15 cellular contexts compared by ENCODE assay signal in genomic region chr2:73262108-73262651, GRCh38. TPM values are rescaled to one million over a fixed set of nuclear protein-coding genes. Genes with fewer than 3 reads are reported as not detected.
DNase-seq lines count a peak whose midpoint lies in the region; ATAC-seq and TF ChIP-seq lines count a peak whose summit lies in the region.
"Had no signal": no experiment of that assay in that cellular context is flagged by ENCODE, and none has a peak within 500 bp of the region (broad histone marks: within the 10 kb centered on the region; RNA-seq: fewer than 3 reads in every experiment).

No MANE protein-coding gene starts in this region.

- ATAC-seq in activated CD8-positive, alpha-beta T cell treated with anti-CD3 and anti-CD28 coated beads for 36 hours, result no peak
- no peak for ATAC-seq in activated CD8-positive, alpha-beta T cell treated with anti-CD3 and anti-CD28 coated beads, Interleukin-2, amount 10 ng/mL, durations not matched to agents 7 days and 5 days
- no peak for ATAC-seq in GM21423 (IDR thresholded peaks at IDR 0.05; ENCODE audit: unreplicated experiment)
- ATAC-seq: CD8-positive, alpha-beta T cell had no signal

- no peaks in the 10 kb centered on the region for H3K9me3 Mint-ChIP-seq in activated CD8-positive, alpha-beta T cell treated with anti-CD3 and anti-CD28 coated beads for 36 hours
- H3K9me3 Mint-ChIP-seq in activated CD8-positive, alpha-beta T cell treated with anti-CD3 and anti-CD28 coated beads, Interleukin-2, amount 10 ng/mL, durations not matched to agents 7 days and 5 days (ENCODE audit: insufficient read depth), result no peaks in the 10 kb centered on the region
- H3K9me3 Mint-ChIP-seq: CD4-positive, CD25-positive, alpha-beta regulatory T cell; CD8-positive, alpha-beta T cell had no signal

- DNase-seq in activated CD8-positive, alpha-beta T cell treated with anti-CD3 and anti-CD28 coated beads for 36 hours, result no peak
- DNase-seq in activated CD8-positive, alpha-beta T cell treated with anti-CD3 and anti-CD28 coated beads, Interleukin-2, amount 10 ng/mL, durations not matched to agents 7 days and 5 days, result no peak
- DNase-seq in HuH-7 (ENCODE audit: low spot score) (peak; percentile 55), NCI-H69 (lab: John Stamatoyannopoulos, UW) (peak; percentile 31), NCI-H2107 (lab: John Stamatoyannopoulos, UW) (no peak)
- DNase-seq: Caco-2; CD4-positive, CD25-positive, alpha-beta regulatory T cell; CD8-positive, alpha-beta T cell; DMS153; DND-41; GM23248; H7; HCEC 1CT had no signal

- no peak for TF ChIP-seq CTCF in activated CD8-positive, alpha-beta T cell treated with anti-CD3 and anti-CD28 coated beads for 36 hours (IDR thresholded peaks at IDR 0.05)

- H3K27me3 Mint-ChIP-seq in activated CD8-positive, alpha-beta T cell treated with anti-CD3 and anti-CD28 coated beads for 36 hours, result no peaks in the 10 kb centered on the region
- H3K27me3 Mint-ChIP-seq in activated CD8-positive, alpha-beta T cell treated with anti-CD3 and anti-CD28 coated beads, Interleukin-2, amount 10 ng/mL, durations not matched to agents 7 days and 5 days (ENCODE audit: low read depth), result no peaks in the 10 kb centered on the region
- H3K27me3 Mint-ChIP-seq: B cell; CD4-positive, CD25-positive, alpha-beta regulatory T cell had no signal

- CTCF ChIA-PET in activated CD8-positive, alpha-beta T cell treated with anti-CD3 and anti-CD28 coated beads for 36 hours (lab: Charles Lee), result interaction anchor here (1.4 to 1.7 kb wide), 2 partner anchors 28 to 45 kb away, joined by 4 read pairs; no protein-coding TSS in a partner anchor
- CTCF ChIA-PET in activated CD8-positive, alpha-beta T cell treated with anti-CD3 and anti-CD28 coated beads, Interleukin-2, amount 10 ng/mL, durations not matched to agents 7 days and 5 days (lab: Charles Lee), result no interaction called here

- intact Hi-C loops in activated CD8-positive, alpha-beta T cell treated with anti-CD3 and anti-CD28 coated beads for 36 hours (cut with micrococcal nuclease), result no loop called here

- H3K4me1 Mint-ChIP-seq in activated CD8-positive, alpha-beta T cell treated with anti-CD3 and anti-CD28 coated beads for 36 hours (ENCODE audit: low read depth), result peaks cover 8% of the 10 kb centered on the region
- H3K4me1 Mint-ChIP-seq in activated CD8-positive, alpha-beta T cell treated with anti-CD3 and anti-CD28 coated beads, Interleukin-2, amount 10 ng/mL, durations not matched to agents 7 days and 5 days (ENCODE audit: low read depth), result peaks cover 12% of the 10 kb centered on the region

- POLR2A ChIA-PET in activated CD8-positive, alpha-beta T cell treated with anti-CD3 and anti-CD28 coated beads for 36 hours (lab: Charles Lee), result interaction anchor here (1.0 kb wide), 1 partner anchor 28 kb away, joined by 3 read pairs; the partner anchor contains the start of gene CCT7
- POLR2A ChIA-PET in activated CD8-positive, alpha-beta T cell treated with anti-CD3 and anti-CD28 coated beads, Interleukin-2, amount 10 ng/mL, durations not matched to agents 7 days and 5 days (lab: Charles Lee), result no interaction called here

- H3K36me3 Mint-ChIP-seq in activated CD8-positive, alpha-beta T cell treated with anti-CD3 and anti-CD28 coated beads for 36 hours (ENCODE audit: low read depth), result peaks cover 27% of the 10 kb centered on the region
- H3K36me3 Mint-ChIP-seq in activated CD8-positive, alpha-beta T cell treated with anti-CD3 and anti-CD28 coated beads, Interleukin-2, amount 10 ng/mL, durations not matched to agents 7 days and 5 days (ENCODE audit: low read depth), result peaks cover 19% of the 10 kb centered on the region

- peak overlapping the region; percentile 52 for H3K27ac Mint-ChIP-seq in activated CD8-positive, alpha-beta T cell treated with anti-CD3 and anti-CD28 coated beads for 36 hours
- no peak overlapping the region for H3K27ac Mint-ChIP-seq in activated CD8-positive, alpha-beta T cell treated with anti-CD3 and anti-CD28 coated beads, Interleukin-2, amount 10 ng/mL, durations not matched to agents 7 days and 5 days
- H3K27ac Mint-ChIP-seq: B cell; CD4-positive, CD25-positive, alpha-beta regulatory T cell; CD8-positive, alpha-beta T cell had no signal

- no peak overlapping the region for H3K4me3 Mint-ChIP-seq in activated CD8-positive, alpha-beta T cell treated with anti-CD3 and anti-CD28 coated beads for 36 hours
- H3K4me3 Mint-ChIP-seq in activated CD8-positive, alpha-beta T cell treated with anti-CD3 and anti-CD28 coated beads, Interleukin-2, amount 10 ng/mL, durations not matched to agents 7 days and 5 days, result no peak overlapping the region
- H3K4me3 Mint-ChIP-seq: B cell; CD4-positive, CD25-positive, alpha-beta regulatory T cell; CD8-positive, alpha-beta T cell had no signal

RNA-seq across cellular contexts. Expression of gene FBXO41, which starts 22.1 kb away (rescaled TPM):
- 10 to 100 TPM; 41.5 to 42.0 TPM for total RNA-seq in activated CD8-positive, alpha-beta T cell treated with anti-CD3 and anti-CD28 coated beads for 36 hours
- 10 to 100 TPM; 32.0 to 32.3 TPM for total RNA-seq in activated CD8-positive, alpha-beta T cell treated with anti-CD3 and anti-CD28 coated beads, Interleukin-2, amount 10 ng/mL, durations not matched to agents 7 days and 5 days

RNA-seq across cellular contexts. Expression of gene CCT7, which starts 28.1 kb away (rescaled TPM):
- 100 to 1,000 TPM; 628 to 660 TPM for total RNA-seq in activated CD8-positive, alpha-beta T cell treated with anti-CD3 and anti-CD28 coated beads for 36 hours
- total RNA-seq in activated CD8-positive, alpha-beta T cell treated with anti-CD3 and anti-CD28 coated beads, Interleukin-2, amount 10 ng/mL, durations not matched to agents 7 days and 5 days, result 100 to 1,000 TPM; 347 to 362 TPM

RNA-seq across cellular contexts. Expression of gene PRADC1, which starts 29.1 kb away (rescaled TPM):
- 10 to 100 TPM; 12.4 to 16.2 TPM for total RNA-seq in activated CD8-positive, alpha-beta T cell treated with anti-CD3 and anti-CD28 coated beads for 36 hours
- total RNA-seq in activated CD8-positive, alpha-beta T cell treated with anti-CD3 and anti-CD28 coated beads, Interleukin-2, amount 10 ng/mL, durations not matched to agents 7 days and 5 days, result 10 to 100 TPM; 19.0 to 19.1 TPM

RNA-seq across cellular contexts. Expression of gene EGR4, which starts 31.2 kb away (rescaled TPM):
- under 1 TPM; 0.11 to 0.29 TPM for total RNA-seq in activated CD8-positive, alpha-beta T cell treated with anti-CD3 and anti-CD28 coated beads for 36 hours
- not detected for total RNA-seq in activated CD8-positive, alpha-beta T cell treated with anti-CD3 and anti-CD28 coated beads, Interleukin-2, amount 10 ng/mL, durations not matched to agents 7 days and 5 days
- total RNA-seq: Caco-2, GM23248, H7 had no signal

RNA-seq across cellular contexts. Expression of gene SMYD5, which starts 48.1 kb away (rescaled TPM):
- total RNA-seq in activated CD8-positive, alpha-beta T cell treated with anti-CD3 and anti-CD28 coated beads for 36 hours, result 10 to 100 TPM; 39.6 to 48.6 TPM
- total RNA-seq in activated CD8-positive, alpha-beta T cell treated with anti-CD3 and anti-CD28 coated beads, Interleukin-2, amount 10 ng/mL, durations not matched to agents 7 days and 5 days, result 10 to 100 TPM; 16.6 to 21.3 TPM

Comparison
In these comparisons a context has a peak if more than half of its experiments do, and no peak if none do; other contexts are left out.
1. DNase-seq: peak in HuH-7 (single experiment) and NCI-H69 (single experiment); none in activated CD8-positive, alpha-beta T cell treated with anti-CD3 and anti-CD28 coated beads for 36 hours (single experiment), activated CD8-positive, alpha-beta T cell treated with anti-CD3 and anti-CD28 coated beads, Interleukin-2, amount 10 ng/mL, durations not matched to agents 7 days and 5 days (single experiment) and NCI-H2107 (single experiment).